29 cellular contexts compared by ENCODE assay signal in genomic region chr1:215418876-215419442, GRCh38.
DNase-seq lines count a peak whose midpoint lies in the region; ATAC-seq, FAIRE-seq and TF ChIP-seq lines count a peak whose summit lies in the region.
"Had no signal": no experiment of that assay in that cellular context is flagged by ENCODE, and none has a peak within 500 bp of the region (broad histone marks: within the 10 kb centered on the region; RNA-seq: fewer than 3 reads in every experiment).

No MANE protein-coding gene starts in this region.

- no peak for FAIRE-seq in small intestine (lab: Jason Lieb, UNC)
- FAIRE-seq: GM12892, HTR-8/SVneo had no signal

- H3K4me1 Mint-ChIP-seq in GM23338 (peaks cover 26% of the 10 kb centered on the region), endodermal cell (peaks cover 46% of the 10 kb centered on the region)
- H3K4me1 Mint-ChIP-seq: activated CD4-positive, alpha-beta T cell treated with anti-CD3 and anti-CD28 coated beads, Interleukin-2, amount 10 ng/mL, durations not matched to agents 24 days and 14 days; activated naive CD8-positive, alpha-beta T cell treated with anti-CD3 and anti-CD28 coated beads, Interleukin-2, amount 10 ng/mL, durations not matched to agents 7 days and 5 days; stimulated activated naive B cell treated with anti-CD40 and anti-IgM and Interleukin-4, amounts not matched to agents 10 μg/mL and 1 μg/mL and 100 μg/mL, for 72 hours had no signal

- H3K9ac ChIP-seq in endodermal cell (ENCODE audit: extremely low read depth, low read length, poor library complexity, severe bottlenecking) = no peak overlapping the region

- DNase-seq in GM23338 (ENCODE audit: low spot score) (peak; percentile 33), NCI-H69 (lab: John Stamatoyannopoulos, UW) (peak; percentile 8), endodermal cell (peak; percentile 51), osteoblast (ENCODE audit: insufficient read length, low spot score, missing footprints) (no peak), AML-193 (lab: John Stamatoyannopoulos, UW) (no peak), small intestine (no peak), NOMO-1 (lab: John Stamatoyannopoulos, UW; ENCODE audit: unreplicated experiment in 2 of 2) (no peak)
- DNase-seq in stimulated activated CD4-positive, alpha-beta T cell treated with anti-CD3 and anti-CD28 coated beads, Interleukin-1b, Interleukin-23, amount 100 ng/mL, for 48 hours = no peak
- DNase-seq: activated CD4-positive, alpha-beta T cell treated with anti-CD3 and anti-CD28 coated beads, Interleukin-2, amount 10 ng/mL, durations not matched to agents 24 days and 14 days; activated gamma-delta T cell; activated naive CD8-positive, alpha-beta T cell treated with anti-CD3 and anti-CD28 coated beads, Interleukin-2, amount 10 ng/mL, durations not matched to agents 7 days and 5 days; activated T-cell treated with anti-CD3 and anti-CD28 coated beads, Interleukin-2, amount 50 U/mL, for 24 hours; glutamatergic neuron; KBM-7; kidney; MM.1S; NCI-H1417; NCI-H2081; NCI-H2227 treated with DMSO at 0.1 percent for 48 hours; nephron progenitor cell; ovary; stimulated activated CD4-positive, alpha-beta T cell treated with anti-CD3 and anti-CD28 coated beads, Interleukin-12 subunit alpha, Interleukin-12 subunit beta, amount 100 ng/mL, for 4 hours; stimulated activated naive B cell treated with anti-CD40 and anti-IgM and Interleukin-4, amounts not matched to agents 10 μg/mL and 1 μg/mL and 100 μg/mL, for 72 hours; T-helper 9 cell had no signal

- H3K27me3 Mint-ChIP-seq in GM23338 (ENCODE audit: insufficient read depth, low read depth, poor library complexity) = peaks cover 6% of the 10 kb centered on the region
- no peaks in the 10 kb centered on the region for H3K27me3 Mint-ChIP-seq in endodermal cell (ENCODE audit: insufficient read depth)
- H3K27me3 Mint-ChIP-seq: activated CD4-positive, alpha-beta T cell treated with anti-CD3 and anti-CD28 coated beads, Interleukin-2, amount 10 ng/mL, durations not matched to agents 24 days and 14 days; activated naive CD8-positive, alpha-beta T cell treated with anti-CD3 and anti-CD28 coated beads, Interleukin-2, amount 10 ng/mL, durations not matched to agents 7 days and 5 days; activated T-cell treated with anti-CD3 and anti-CD28 coated beads, Interleukin-2, amount 50 U/mL, for 24 hours; stimulated activated naive B cell treated with anti-CD40 and anti-IgM and Interleukin-4, amounts not matched to agents 10 μg/mL and 1 μg/mL and 100 μg/mL, for 72 hours had no signal

- no peak overlapping the region for H3K4me3 ChIP-seq in GM23338
- H3K4me3 ChIP-seq in endodermal cell (ENCODE audit: low read length) = no peak overlapping the region
- H3K4me3 ChIP-seq in osteoblast (ENCODE audit: insufficient read depth, low read length) = no peak overlapping the region
- no peak overlapping the region for H3K4me3 ChIP-seq in small intestine (ENCODE audit: low read depth in 1 of 2, low read length in 2 of 2)
- H3K4me3 ChIP-seq: HAP-1, ovary, suprapubic skin had no signal

- H4K20me1 ChIP-seq in GM23338 (replicated peaks; ENCODE audit: insufficient read depth) (no peaks in the 10 kb centered on the region), osteoblast (ENCODE audit: insufficient read depth, low read length) (no peaks in the 10 kb centered on the region)

- TF ChIP-seq CTCF in GM23338 (conservative IDR thresholded peaks at IDR 0.05; ENCODE audit: low read depth in 2 of 2) = no peak
- TF ChIP-seq CTCF in endodermal cell (conservative IDR thresholded peaks at IDR 0.05) = no peak
- TF ChIP-seq CTCF in osteoblast (IDR thresholded peaks at IDR 0.05; ENCODE audit: extremely low read depth, low read depth, low read length) = no peak

- no peak overlapping the region for H3K4me3 Mint-ChIP-seq in GM23338
- H3K4me3 Mint-ChIP-seq in endodermal cell = no peak overlapping the region
- H3K4me3 Mint-ChIP-seq: activated CD4-positive, alpha-beta T cell treated with anti-CD3 and anti-CD28 coated beads, Interleukin-2, amount 10 ng/mL, durations not matched to agents 24 days and 14 days; activated naive CD8-positive, alpha-beta T cell treated with anti-CD3 and anti-CD28 coated beads, Interleukin-2, amount 10 ng/mL, durations not matched to agents 7 days and 5 days; activated T-cell treated with anti-CD3 and anti-CD28 coated beads, Interleukin-2, amount 50 U/mL, for 24 hours; nephron progenitor cell; stimulated activated naive B cell treated with anti-CD40 and anti-IgM and Interleukin-4, amounts not matched to agents 10 μg/mL and 1 μg/mL and 100 μg/mL, for 72 hours had no signal

- peak; percentile 52; the same call in 2 of the 3 replicates for ATAC-seq in GM23338
- ATAC-seq: stimulated activated naive B cell treated with anti-CD40 and anti-IgM and Interleukin-4, amounts not matched to agents 10 μg/mL and 1 μg/mL and 100 μg/mL, for 72 hours had no signal

- 0 out of 2 replicates have a peak, but pooled peaks cover 15% of the 10 kb centered on the region for H3K4me1 ChIP-seq in GM23338 (ENCODE audit: insufficient read depth)
- H3K4me1 ChIP-seq in endodermal cell (ENCODE audit: control insufficient read depth, insufficient read depth, low read length) = no peaks in the 10 kb centered on the region
- peaks cover 30% of the 10 kb centered on the region for H3K4me1 ChIP-seq in osteoblast (ENCODE audit: insufficient read depth, low read length)
- H3K4me1 ChIP-seq in small intestine (ENCODE audit: control insufficient read depth in 2 of 2, insufficient read depth in 1 of 2, low read depth in 1 of 2, low read length in 1 of 2) = no peaks in the 10 kb centered on the region
- H3K4me1 ChIP-seq: HAP-1 had no signal

- no peak overlapping the region for H3K4me2 ChIP-seq in GM23338
- H3K4me2 ChIP-seq in osteoblast (ENCODE audit: insufficient read depth, low read length) = no peak overlapping the region

- H3K27ac ChIP-seq in GM23338 (ENCODE audit: low read depth) (no peak overlapping the region), endodermal cell (ENCODE audit: low read depth, low read length) (no peak overlapping the region), osteoblast (ENCODE audit: low read depth, low read length) (no peak overlapping the region), small intestine (ENCODE audit: low read depth in 1 of 2, low read length in 1 of 2) (no peak overlapping the region)
- H3K27ac ChIP-seq: ovary, suprapubic skin, VCaP had no signal

- H3F3A ChIP-seq in GM23338 (replicated peaks; ENCODE audit: low read depth) = no peaks in the 10 kb centered on the region

- H3K27ac Mint-ChIP-seq in GM23338 (peak overlapping the region; percentile 64), endodermal cell (no peak overlapping the region)
- H3K27ac Mint-ChIP-seq: activated CD4-positive, alpha-beta T cell treated with anti-CD3 and anti-CD28 coated beads, Interleukin-2, amount 10 ng/mL, durations not matched to agents 24 days and 14 days; activated naive CD8-positive, alpha-beta T cell treated with anti-CD3 and anti-CD28 coated beads, Interleukin-2, amount 10 ng/mL, durations not matched to agents 7 days and 5 days; activated T-cell treated with anti-CD3 and anti-CD28 coated beads, Interleukin-2, amount 50 U/mL, for 24 hours; nephron progenitor cell; stimulated activated naive B cell treated with anti-CD40 and anti-IgM and Interleukin-4, amounts not matched to agents 10 μg/mL and 1 μg/mL and 100 μg/mL, for 72 hours had no signal

- H3K36me3 Mint-ChIP-seq in GM23338 (ENCODE audit: low read depth) = no peaks in the 10 kb centered on the region
- H3K36me3 Mint-ChIP-seq in endodermal cell (ENCODE audit: low read depth) = no peaks in the 10 kb centered on the region
- H3K36me3 Mint-ChIP-seq: activated naive CD8-positive, alpha-beta T cell treated with anti-CD3 and anti-CD28 coated beads, Interleukin-2, amount 10 ng/mL, durations not matched to agents 7 days and 5 days; stimulated activated naive B cell treated with anti-CD40 and anti-IgM and Interleukin-4, amounts not matched to agents 10 μg/mL and 1 μg/mL and 100 μg/mL, for 72 hours had no signal

- no peaks in the 10 kb centered on the region for H3K9me2 ChIP-seq in GM23338 (ENCODE audit: insufficient read depth)

- H3K9me3 ChIP-seq in endodermal cell (ENCODE audit: control insufficient read depth, low read length) = no peaks in the 10 kb centered on the region
- H3K9me3 ChIP-seq in osteoblast (ENCODE audit: low read depth, low read length) = no peaks in the 10 kb centered on the region
- H3K9me3 ChIP-seq in small intestine (ENCODE audit: control insufficient read depth, low read depth) = no peaks in the 10 kb centered on the region
- H3K9me3 ChIP-seq: HAP-1, ovary, suprapubic skin had no signal

- WGBS in endodermal cell (ENCODE audit: insufficient coverage in 1 of 2, insufficient read length in 1 of 2), 2 experiments = 94 to 100% methylated on average over 1 to 2 of the region's 2 CpGs
- 35 to 42% (median 38%) methylated on average over 2 of the region's 2 CpGs for WGBS in small intestine, 3 donors

- H3K79me2 ChIP-seq in GM23338 (replicated peaks; ENCODE audit: insufficient read depth) = no peaks in the 10 kb centered on the region
- H3K79me2 ChIP-seq in osteoblast (ENCODE audit: insufficient read depth, low read length) = no peaks in the 10 kb centered on the region

- no peaks in the 10 kb centered on the region for H3K36me3 ChIP-seq in GM23338 (ENCODE audit: insufficient read depth)
- H3K36me3 ChIP-seq in endodermal cell (ENCODE audit: control insufficient read depth, insufficient read depth, low read length) = no peaks in the 10 kb centered on the region
- H3K36me3 ChIP-seq in osteoblast (ENCODE audit: insufficient read depth, low read length) = no peaks in the 10 kb centered on the region
- H3K36me3 ChIP-seq in small intestine (ENCODE audit: control insufficient read depth in 2 of 2, insufficient read depth in 2 of 2, low read length in 2 of 2) = no peaks in the 10 kb centered on the region
- H3K36me3 ChIP-seq: HAP-1, ovary, suprapubic skin had no signal

- H3K9me3 Mint-ChIP-seq in GM23338 (no peaks in the 10 kb centered on the region), endodermal cell (no peaks in the 10 kb centered on the region)
- H3K9me3 Mint-ChIP-seq: activated CD4-positive, alpha-beta T cell treated with anti-CD3 and anti-CD28 coated beads, Interleukin-2, amount 10 ng/mL, durations not matched to agents 24 days and 14 days; activated naive CD8-positive, alpha-beta T cell treated with anti-CD3 and anti-CD28 coated beads, Interleukin-2, amount 10 ng/mL, durations not matched to agents 7 days and 5 days; activated T-cell treated with anti-CD3 and anti-CD28 coated beads, Interleukin-2, amount 50 U/mL, for 24 hours; nephron progenitor cell had no signal

- H3K27me3 ChIP-seq in GM23338 (ENCODE audit: insufficient read depth) (no peaks in the 10 kb centered on the region), endodermal cell (ENCODE audit: control insufficient read depth, insufficient read depth, low read length, poor library complexity, severe bottlenecking) (no peaks in the 10 kb centered on the region), osteoblast (ENCODE audit: insufficient read depth, low read length) (no peaks in the 10 kb centered on the region), small intestine (ENCODE audit: control insufficient read depth in 2 of 2, insufficient read depth in 2 of 2, low read length in 2 of 2) (no peaks in the 10 kb centered on the region)
- H3K27me3 ChIP-seq: ovary, suprapubic skin had no signal

- H2AFZ ChIP-seq in GM23338 = peak overlapping the region; percentile 45; the same call in 1 of the 2 replicates
- H2AFZ ChIP-seq in osteoblast (ENCODE audit: low read length) = peak overlapping the region; percentile 69

TF ChIP-seq in GM23338, 12 proteins besides CTCF, POLR2A, EP300 and RAD21 (continues in another document):
- TF ChIP-seq POLR2AphosphoS5 (IDR thresholded peaks at IDR 0.05; ENCODE audit: low read depth) = no peak

Comparison
In these comparisons a context has a peak if more than half of its experiments do, and no peak if none do; other contexts are left out.
1. DNase-seq: peak in GM23338 (single experiment), NCI-H69 (single experiment) and endodermal cell (single experiment); none in osteoblast (single experiment), AML-193 (0 of 2), stimulated activated CD4-positive, alpha-beta T cell treated with anti-CD3 and anti-CD28 coated beads, Interleukin-1b, Interleukin-23, amount 100 ng/mL, for 48 hours (single experiment), small intestine (single experiment) and NOMO-1 (0 of 2).